ENCODE assay signal across 29 cellular contexts in genomic region chr13:107563099-107563925, GRCh38.
DNase-seq lines count a peak whose midpoint lies in the region; ATAC-seq, FAIRE-seq and TF ChIP-seq lines count a peak whose summit lies in the region.
"Had no signal": no experiment of that assay in that cellular context is flagged by ENCODE, and none has a peak within 500 bp of the region (broad histone marks: within the 10 kb centered on the region; RNA-seq: fewer than 3 reads in every experiment).

No MANE protein-coding gene starts in this region.

- H3K27me3 ChIP-seq in H7 (ENCODE audit: control insufficient read depth, insufficient read depth, low read length) (no peaks in the 10 kb centered on the region), HepG2 (ENCODE audit: control insufficient read depth in 1 of 2, insufficient read depth in 2 of 2, low read length in 2 of 2) (no peaks in the 10 kb centered on the region), neuron (ENCODE audit: insufficient read depth, low read length) (no peaks in the 10 kb centered on the region), upper lobe of left lung (no peaks in the 10 kb centered on the region)
- H3K27me3 ChIP-seq: foreskin keratinocyte, pancreas, Peyer's patch, spleen, upper lobe of right lung had no signal

- ATAC-seq in HepG2 (peak; percentile 97), upper lobe of left lung (ENCODE audit: low FRiP score in 2 of 2) (no peak), HG03025 (IDR thresholded peaks at IDR 0.05; ENCODE audit: low FRiP score, unreplicated experiment) (no peak)
- ATAC-seq: activated naive CD8-positive, alpha-beta T cell treated with anti-CD3 and anti-CD28 coated beads, Interleukin-2, amount 50 U/mL, for 24 hours; activated T-cell treated with anti-CD3 and anti-CD28 coated beads, Interleukin-2, amount 50 U/mL, for 4 hours; esophagus mucosa; foreskin keratinocyte; pancreas; right cardiac atrium; upper lobe of right lung had no signal

- in situ Hi-C loops in HepG2 (cut with HindIII; ENCODE audit: extremely low pct_ligation_motif_present, low pct_unique_long_range_greater_than_20kb): no loop called here

- H3K4me3 ChIP-seq in H7 (ENCODE audit: insufficient read depth, low read depth, low read length): no peak overlapping the region
- no peak overlapping the region for H3K4me3 ChIP-seq in HepG2 (replicated peaks in 1 of 3; ENCODE audit: insufficient read depth in 1 of 3, low read depth in 2 of 3, low read length in 3 of 3)
- H3K4me3 ChIP-seq in neuron (ENCODE audit: low read length): peak overlapping the region; percentile 19
- H3K4me3 ChIP-seq in upper lobe of left lung: no peak overlapping the region
- H3K4me3 ChIP-seq: pancreas, Peyer's patch, spleen, upper lobe of right lung had no signal

- DNase-seq in H7: peak; percentile 9
- peak; percentile 0 for DNase-seq in HepG2 (ENCODE audit: low spot score)
- DNase-seq in occipital lobe (lab: John Stamatoyannopoulos, UW): no peak
- no peak for DNase-seq in NCI-H1105 treated with DMSO at 0.1 percent for 48 hours (lab: John Stamatoyannopoulos, UW)
- no peak for DNase-seq in upper lobe of left lung
- DNase-seq: activated CD4-positive, alpha-beta T cell treated with anti-CD3 and anti-CD28 coated beads, Interleukin-2, amount 50 U/mL, for 1 hour; activated gamma-delta T cell treated with Interleukin-2 at 50 U/mL for 16 hours; activated naive CD8-positive, alpha-beta T cell treated with anti-CD3 and anti-CD28 coated beads, Interleukin-2, amount 50 U/mL, for 24 hours; activated T-cell treated with anti-CD3 and anti-CD28 coated beads, Interleukin-2, amount 50 U/mL, for 4 hours; CD8-positive, alpha-beta memory T cell; DMS153; effector memory CD4-positive, alpha-beta T cell; foreskin keratinocyte; naive B cell; NCI-H1694; NCI-H510A; pancreas; Peyer's patch; right cardiac atrium; SHP77 treated with DMSO at 0.1 percent for 48 hours; spleen; T1000; upper lobe of right lung; WERI-Rb-1 had no signal

- FAIRE-seq in HepG2 (lab: Jason Lieb, UNC): no peak
- FAIRE-seq: GM18507, pancreas had no signal

- CTCF ChIA-PET in HepG2 (lab: Yijun Ruan, JAX; ENCODE audit: low intra/inter-chr PET ratio, low total read pairs): no interaction called here

- TF ChIP-seq CTCF in HepG2 (CRISPR knock-in tag; IDR thresholded peaks at IDR 0.05): no peak
- no peak for TF ChIP-seq CTCF in upper lobe of left lung (IDR thresholded peaks at IDR 0.05)

- POLR2A ChIA-PET in HepG2 (lab: Yijun Ruan, JAX): no interaction called here

- TF ChIP-seq EP300 in HepG2 (IDR thresholded peaks at IDR 0.05; ENCODE audit: low read depth in 2 of 2, low read length in 2 of 2) (no peak), HepG2 (CRISPR knock-in tag; IDR thresholded peaks at IDR 0.05; ENCODE audit: borderline replicate concordance) (no peak), upper lobe of left lung (IDR thresholded peaks at IDR 0.05) (no peak)

- H3K4me2 ChIP-seq in HepG2 (ENCODE audit: low read depth, low read length): no peak overlapping the region

- H3K4me1 ChIP-seq in HepG2 (ENCODE audit: insufficient read depth, low read length) (no peaks in the 10 kb centered on the region), neuron (ENCODE audit: insufficient read depth, low read length) (peaks cover 29% of the 10 kb centered on the region), upper lobe of left lung (peaks cover 0 to 8% (median 1%) of the 10 kb centered on the region in 4 donors)
- H3K4me1 ChIP-seq: foreskin keratinocyte, pancreas, Peyer's patch, spleen, upper lobe of right lung had no signal

- no peaks in the 10 kb centered on the region for H3K36me3 ChIP-seq in H7 (replicated peaks; ENCODE audit: control insufficient read depth, insufficient read depth, low read length)
- H3K36me3 ChIP-seq in HepG2 (replicated peaks in 1 of 2; ENCODE audit: control insufficient read depth in 1 of 2, insufficient read depth in 2 of 2, low read length in 2 of 2): no peaks in the 10 kb centered on the region
- no peaks in the 10 kb centered on the region for H3K36me3 ChIP-seq in neuron (ENCODE audit: insufficient read depth, low read length)
- no peaks in the 10 kb centered on the region for H3K36me3 ChIP-seq in upper lobe of left lung
- H3K36me3 ChIP-seq: pancreas, Peyer's patch, spleen, upper lobe of right lung, WERI-Rb-1 had no signal

- intact Hi-C loops in HepG2 (cut with micrococcal nuclease; ENCODE audit: unreplicated experiment): no loop called here

- 3% methylated on average over 7 of the region's 7 CpGs for WGBS in HepG2 (ENCODE audit: low lambda C conversion rate)
- WGBS in upper lobe of left lung, 2 donors: 40 to 47% methylated on average over 7 of the region's 7 CpGs

- no peak for TF ChIP-seq POLR2A in HepG2 (IDR thresholded peaks at IDR 0.05; ENCODE audit: insufficient read depth in 1 of 2, low read depth in 2 of 2, low read length in 2 of 2)
- TF ChIP-seq POLR2A in upper lobe of left lung (IDR thresholded peaks at IDR 0.05): no peak

- H3K27ac ChIP-seq in cingulate gyrus (ENCODE audit: low read depth, low read length): peak overlapping the region; percentile 61
- H3K27ac ChIP-seq in HepG2 (ENCODE audit: extremely low read length, insufficient read depth, low read length): no peak overlapping the region
- H3K27ac ChIP-seq in upper lobe of left lung: no peak overlapping the region
- H3K27ac ChIP-seq: foreskin keratinocyte, pancreas, Peyer's patch, spleen, upper lobe of right lung, WERI-Rb-1 had no signal

- H3K9me3 ChIP-seq in HepG2 (ENCODE audit: low read length) (no peaks in the 10 kb centered on the region), neuron (ENCODE audit: low read length) (no peaks in the 10 kb centered on the region), upper lobe of left lung (no peaks in the 10 kb centered on the region)
- H3K9me3 ChIP-seq: pancreas, Peyer's patch, upper lobe of right lung had no signal

- no peak overlapping the region for H2AFZ ChIP-seq in HepG2 (ENCODE audit: low read length)
- peak overlapping the region; percentile 73 for H2AFZ ChIP-seq in neuron (ENCODE audit: low read depth, low read length)

- BruUV-seq in HepG2 (replicated peaks; lab: Mats Ljungman, UMichigan): no TSS peak

- H3K79me2 ChIP-seq in HepG2 (ENCODE audit: insufficient read depth, low read length): no peaks in the 10 kb centered on the region

- no peak overlapping the region for H3K9ac ChIP-seq in HepG2 (ENCODE audit: insufficient read depth, low read depth, low read length)

- no peaks in the 10 kb centered on the region for H4K20me1 ChIP-seq in HepG2 (ENCODE audit: insufficient read depth, low read length)

- no peak for TF ChIP-seq RAD21 in HepG2 (CRISPR knock-in tag; IDR thresholded peaks at IDR 0.05)

TF ChIP-seq in HepG2, 621 proteins besides CTCF, POLR2A, EP300 and RAD21 (continues in another document):
- no peak for TF ChIP-seq IRX3 (CRISPR knock-in tag; IDR thresholded peaks at IDR 0.05; ENCODE audit: borderline replicate concordance, low read depth)
- TF ChIP-seq ARID5B (CRISPR knock-in tag; IDR thresholded peaks at IDR 0.05): 0 out of 2 replicates have a peak, but pooled peaks have one; percentile 15
- no peak for TF ChIP-seq ZNF431 (CRISPR knock-in tag; IDR thresholded peaks at IDR 0.05; ENCODE audit: borderline replicate concordance, low read depth)
- TF ChIP-seq ZXDC (CRISPR knock-in tag; IDR thresholded peaks at IDR 0.05): no peak
- TF ChIP-seq DMAP1 (CRISPR knock-in tag; IDR thresholded peaks at IDR 0.05): no peak
- peak; percentile 69; the same call in 1 of the 2 replicates for TF ChIP-seq ZNF292 (CRISPR knock-in tag; IDR thresholded peaks at IDR 0.05; ENCODE audit: borderline replicate concordance, low read depth)
- no peak for TF ChIP-seq ZNF557 (CRISPR knock-in tag; IDR thresholded peaks at IDR 0.05)
- no peak for TF ChIP-seq HOXD1 (CRISPR knock-in tag; IDR thresholded peaks at IDR 0.05)

Comparison
In these comparisons a context has a peak if more than half of its experiments do, and no peak if none do; other contexts are left out.
1. DNase-seq: peak in H7 (single experiment) and HepG2 (single experiment); none in occipital lobe (single experiment), NCI-H1105 treated with DMSO at 0.1 percent for 48 hours (single experiment) and upper lobe of left lung (0 of 2).